8 cellular contexts compared by ENCODE assay signal in the genomic region with DNA sequence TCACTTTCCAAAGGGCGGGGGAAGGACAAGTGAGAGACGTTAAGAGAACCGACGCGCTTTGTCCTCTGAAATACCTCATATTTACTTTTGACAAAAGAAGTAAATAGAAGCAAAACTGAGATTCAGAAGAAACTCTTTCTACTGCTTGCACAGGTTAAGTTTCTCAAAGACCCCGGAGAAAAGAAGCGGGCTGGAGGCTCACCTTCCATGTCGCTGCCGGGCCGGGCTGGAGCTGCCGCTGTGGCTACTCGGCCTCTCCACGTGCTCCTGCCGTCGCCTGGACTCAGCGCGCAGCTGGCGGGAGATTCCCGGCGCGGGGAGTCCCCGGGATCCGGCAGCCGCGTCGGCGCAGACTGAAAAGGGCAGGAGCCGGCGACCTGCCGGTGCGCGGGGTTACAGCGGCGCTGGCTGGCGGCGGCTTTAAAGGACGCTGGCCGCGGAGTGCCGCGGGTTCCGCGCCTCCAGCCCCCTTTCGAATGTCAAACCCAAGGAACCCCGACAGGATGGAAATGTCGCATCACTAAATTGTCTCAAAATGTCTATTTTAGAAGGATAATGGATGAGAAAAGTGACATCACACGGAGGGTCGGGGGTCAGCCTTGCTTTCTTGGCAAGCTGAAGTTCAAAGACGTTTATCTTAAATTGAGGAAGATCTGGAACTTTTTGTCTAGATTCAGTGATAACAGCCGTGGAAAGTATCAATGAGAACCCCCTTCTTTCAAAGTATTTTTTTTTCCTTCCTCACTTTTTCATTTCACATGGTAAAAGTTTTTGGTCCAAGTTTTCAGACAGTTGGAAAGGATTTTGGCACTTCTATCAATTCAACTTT. TPM values are rescaled to one million over a fixed set of nuclear protein-coding genes. Genes with fewer than 3 reads are reported as not detected.
DNase-seq lines count a peak whose midpoint lies in the region; ATAC-seq and TF ChIP-seq lines count a peak whose summit lies in the region.

A gene (minus strand): TSS at position 395 of the 829 bp plus-strand sequence. CDS start 186 bp downstream, at position 209.

- H3K4me1 Mint-ChIP-seq in GM23338, result peaks cover 8% of the 10 kb centered on the region
- peaks cover 48% of the 10 kb centered on the region for H3K4me1 Mint-ChIP-seq in activated CD8-positive, alpha-beta T cell treated with anti-CD3 and anti-CD28 coated beads for 36 hours (ENCODE audit: low read depth)
- H3K4me1 Mint-ChIP-seq in endothelial cell (ENCODE audit: unreplicated experiment), result peaks cover 3% of the 10 kb centered on the region
- no peaks in the 10 kb centered on the region for H3K4me1 Mint-ChIP-seq in nephron

- peak; percentile 91 for DNase-seq in GM23338 (ENCODE audit: low spot score)
- DNase-seq in NCI-H2107 treated with DMSO at 0.1 percent for 48 hours (lab: John Stamatoyannopoulos, UW; ENCODE audit: unreplicated experiment), result peak; percentile 42
- peak; percentile 90 for DNase-seq in activated CD8-positive, alpha-beta T cell treated with anti-CD3 and anti-CD28 coated beads for 36 hours
- DNase-seq in endothelial cell (ENCODE audit: low spot score), result peak; percentile 77
- peak; percentile 64 for DNase-seq in testis

- 4 to 5% methylated on average over 47 to 50 of the region's 50 CpGs for WGBS in testis, 2 donors

- no peaks in the 10 kb centered on the region for H4K20me1 ChIP-seq in DOHH2 (ENCODE audit: control insufficient read depth, insufficient read depth, low read depth, low read length)
- H4K20me1 ChIP-seq in GM23338 (replicated peaks; ENCODE audit: insufficient read depth), result no peaks in the 10 kb centered on the region

- intact Hi-C loops in activated CD8-positive, alpha-beta T cell treated with anti-CD3 and anti-CD28 coated beads for 36 hours (cut with micrococcal nuclease), result loop anchor here (1.0 to 10.0 kb wide), 6 partner anchors 45 to 229 kb away; a partner anchor contains a TSS
- intact Hi-C loops in testis (cut with DNase I; ENCODE audit: low total_unique reads), result no loop called here

- H3K4me2 ChIP-seq in DOHH2 (ENCODE audit: low read length), result peak within 1 kb of the TSS; percentile 90
- peak within 1 kb of the TSS; percentile 62 for H3K4me2 ChIP-seq in GM23338

- TF ChIP-seq POLR2A in testis (IDR thresholded peaks at IDR 0.05), result no peak

- peaks cover 66% of the 10 kb centered on the region for H3K4me1 ChIP-seq in DOHH2 (ENCODE audit: control insufficient read depth, low read length)
- H3K4me1 ChIP-seq in GM23338 (ENCODE audit: insufficient read depth), result 0 out of 2 replicates have a peak, but pooled peaks cover 6% of the 10 kb centered on the region
- peaks cover 13% of the 10 kb centered on the region for H3K4me1 ChIP-seq in testis

- H3K36me3 Mint-ChIP-seq in GM23338 (ENCODE audit: low read depth) (no peaks in the 10 kb centered on the region; the same call in 2 of the 3 replicates), endothelial cell (ENCODE audit: low read depth, unreplicated experiment) (no peaks in the 10 kb centered on the region), nephron (ENCODE audit: low read depth) (no peaks in the 10 kb centered on the region)
- peaks cover 19% of the 10 kb centered on the region for H3K36me3 Mint-ChIP-seq in activated CD8-positive, alpha-beta T cell treated with anti-CD3 and anti-CD28 coated beads for 36 hours (ENCODE audit: low read depth)

- POLR2A ChIA-PET in activated CD8-positive, alpha-beta T cell treated with anti-CD3 and anti-CD28 coated beads for 36 hours (lab: Charles Lee), result interaction anchor here (0.5 to 5.7 kb wide), 13 partner anchors 44 to 134 kb away, joined by 3 to 25 read pairs (median 4); a partner anchor contains a TSS

- peaks cover 50% of the 10 kb centered on the region for H3K36me3 ChIP-seq in DOHH2 (ENCODE audit: control insufficient read depth, low read length)
- H3K36me3 ChIP-seq in GM23338 (ENCODE audit: insufficient read depth), result no peaks in the 10 kb centered on the region
- H3K36me3 ChIP-seq in testis (ENCODE audit: low read depth, missing control alignments), result no peaks in the 10 kb centered on the region

- H2AFZ ChIP-seq in GM23338, result peak within 1 kb of the TSS; percentile 82

- H3F3A ChIP-seq in DOHH2 (ENCODE audit: control insufficient read depth, insufficient read depth) (peaks cover 38% of the 10 kb centered on the region), GM23338 (replicated peaks; ENCODE audit: low read depth) (0 out of 2 replicates have a peak, but pooled peaks cover 4% of the 10 kb centered on the region)

- ATAC-seq in GM23338, result peak; percentile 99
- peak; percentile 60 for ATAC-seq in activated CD8-positive, alpha-beta T cell treated with anti-CD3 and anti-CD28 coated beads for 36 hours
- ATAC-seq in GM21786 (IDR thresholded peaks at IDR 0.05; ENCODE audit: unreplicated experiment), result no peak

- H3K27ac Mint-ChIP-seq in GM23338, result no peak within 1 kb of the TSS
- peak within 1 kb of the TSS; percentile 90 for H3K27ac Mint-ChIP-seq in activated CD8-positive, alpha-beta T cell treated with anti-CD3 and anti-CD28 coated beads for 36 hours
- no peak within 1 kb of the TSS for H3K27ac Mint-ChIP-seq in endothelial cell (ENCODE audit: unreplicated experiment)
- no peak within 1 kb of the TSS for H3K27ac Mint-ChIP-seq in nephron

- CTCF ChIA-PET in activated CD8-positive, alpha-beta T cell treated with anti-CD3 and anti-CD28 coated beads for 36 hours (lab: Charles Lee), result interaction anchor here (0.8 to 3.8 kb wide), 8 partner anchors 17 to 243 kb away, joined by 3 to 15 read pairs (median 4); a partner anchor contains a TSS

- H3K27ac ChIP-seq in DOHH2 (ENCODE audit: low read depth, low read length) (peak within 1 kb of the TSS; percentile 98), GM23338 (ENCODE audit: low read depth) (no peak within 1 kb of the TSS), testis (no peak within 1 kb of the TSS)

- H3K4me3 Mint-ChIP-seq in GM23338 (peak within 1 kb of the TSS; percentile 55), endothelial cell (ENCODE audit: unreplicated experiment) (no peak within 1 kb of the TSS), nephron (peak within 1 kb of the TSS in 2 of 3 experiments; percentile 27 to 32)
- H3K4me3 Mint-ChIP-seq in activated CD8-positive, alpha-beta T cell treated with anti-CD3 and anti-CD28 coated beads for 36 hours, result peak within 1 kb of the TSS; percentile 85

- H3K9me2 ChIP-seq in DOHH2 (replicated peaks; ENCODE audit: control insufficient read depth, low read length) (no peaks in the 10 kb centered on the region), GM23338 (ENCODE audit: insufficient read depth) (peaks cover 5% of the 10 kb centered on the region)

- H3K27me3 Mint-ChIP-seq in GM23338 (ENCODE audit: insufficient read depth, low read depth, poor library complexity) (peaks cover 24% of the 10 kb centered on the region), endothelial cell (ENCODE audit: unreplicated experiment) (peaks cover 5% of the 10 kb centered on the region), nephron (ENCODE audit: low read depth) (peaks cover 83% of the 10 kb centered on the region)
- no peaks in the 10 kb centered on the region for H3K27me3 Mint-ChIP-seq in activated CD8-positive, alpha-beta T cell treated with anti-CD3 and anti-CD28 coated beads for 36 hours

- H3K79me2 ChIP-seq in DOHH2 (ENCODE audit: control insufficient read depth, low read length), result peaks cover 72% of the 10 kb centered on the region
- no peaks in the 10 kb centered on the region for H3K79me2 ChIP-seq in GM23338 (replicated peaks; ENCODE audit: insufficient read depth)

- H3K9me3 Mint-ChIP-seq in GM23338 (no peaks in the 10 kb centered on the region; the same call in 2 of the 3 replicates), endothelial cell (ENCODE audit: unreplicated experiment) (no peaks in the 10 kb centered on the region), nephron (peaks cover 5% of the 10 kb centered on the region)
- H3K9me3 Mint-ChIP-seq in activated CD8-positive, alpha-beta T cell treated with anti-CD3 and anti-CD28 coated beads for 36 hours, result peaks cover 3% of the 10 kb centered on the region

- no peaks in the 10 kb centered on the region for H3K9me3 ChIP-seq in DOHH2 (ENCODE audit: control insufficient read depth, insufficient read depth, low read length)
- H3K9me3 ChIP-seq in testis, result no peaks in the 10 kb centered on the region

- no peaks in the 10 kb centered on the region for H3K27me3 ChIP-seq in DOHH2 (ENCODE audit: control insufficient read depth, low read length)
- H3K27me3 ChIP-seq in GM23338 (ENCODE audit: insufficient read depth), result peaks cover 83% of the 10 kb centered on the region
- peaks cover 3% of the 10 kb centered on the region for H3K27me3 ChIP-seq in testis

- no peak for TF ChIP-seq CTCF in DOHH2 (IDR thresholded peaks at IDR 0.05; ENCODE audit: low read depth, low read length, poor library complexity, severe bottlenecking)
- TF ChIP-seq CTCF in GM23338 (conservative IDR thresholded peaks at IDR 0.05; ENCODE audit: low read depth in 2 of 2), result peak; percentile 16 to 65; a peak in 3 of 4 replicates
- no peak for TF ChIP-seq CTCF in activated CD8-positive, alpha-beta T cell treated with anti-CD3 and anti-CD28 coated beads for 36 hours (IDR thresholded peaks at IDR 0.05)
- no peak for TF ChIP-seq CTCF in endothelial cell (IDR thresholded peaks at IDR 0.05; ENCODE audit: unreplicated experiment)
- no peak for TF ChIP-seq CTCF in nephron (IDR thresholded peaks at IDR 0.05; ENCODE audit: unreplicated experiment in 3 of 3)
- no peak for TF ChIP-seq CTCF in testis (IDR thresholded peaks at IDR 0.05)

- H3K4me3 ChIP-seq in DOHH2 (ENCODE audit: low read length) (peak within 1 kb of the TSS; percentile 84), GM23338 (peak within 1 kb of the TSS; percentile 39), testis (peak within 1 kb of the TSS; percentile 6 to 64)

TF ChIP-seq in GM23338, 12 proteins besides CTCF, POLR2A, EP300 and RAD21:
- TF ChIP-seq CREB1 (CRISPR knock-in tag; IDR thresholded peaks at IDR 0.05; ENCODE audit: low read depth), result peak; percentile 66
- TF ChIP-seq EZH2 (IDR thresholded peaks at IDR 0.05; ENCODE audit: low read depth, unreplicated experiment), result peak; percentile 52
- no peak for TF ChIP-seq NANOG (IDR thresholded peaks at IDR 0.05; ENCODE audit: borderline replicate concordance)

RNA-seq across cellular contexts. Expression of the gene that starts here (rescaled TPM):
- total RNA-seq in GM23338 (2014; rRNA removed; shearing (Covaris generic)), result 0.76 and 1.4 TPM in 2 replicates
- polyA plus RNA-seq in GM23338 (2016; fragmentation: Nextera tagmentation; extraction: Ambion mirVana) (0.05 and 0.11 TPM in 2 replicates), testis (ENCODE audit: insufficient read depth, low read depth, low replicate concordance) (3.4 TPM)
- total RNA-seq in activated CD8-positive, alpha-beta T cell treated with anti-CD3 and anti-CD28 coated beads for 36 hours, result 10 to 100 TPM; 52.1 to 52.2 TPM
- total RNA-seq in endothelial cell (ENCODE audit: unreplicated experiment) (not detected), testis (1 to 10 TPM; 1.9 to 3.8 TPM)

Comparison
In these comparisons a context has a peak if more than half of its experiments do, and no peak if none do; other contexts are left out.
1. RNA of the gene that starts here (total RNA-seq): 52.1 to 52.2 TPM in activated CD8-positive, alpha-beta T cell treated with anti-CD3 and anti-CD28 coated beads for 36 hours; 1.9 to 3.8 TPM in testis, 0.76 to 1.4 TPM in GM23338 and not detected in endothelial cell (single experiment); every median in the first group is over 10 times any median in the second.
2. Peak in DNase-seq in endothelial cell; RNA of the gene not detected or under 1 TPM.
3. CTCF ChIP-seq: peak in GM23338 (2 of 2); none in DOHH2 (single experiment), activated CD8-positive, alpha-beta T cell treated with anti-CD3 and anti-CD28 coated beads for 36 hours (single experiment), endothelial cell (single experiment), nephron (0 of 3) and testis (0 of 3).
4. Peak in every context shown above with its lines, with median percentiles within 50 percentile points of each other: H3K4me3 ChIP-seq and DNase-seq.